ENCODE assay signal across 16 cellular contexts in the genomic region with DNA sequence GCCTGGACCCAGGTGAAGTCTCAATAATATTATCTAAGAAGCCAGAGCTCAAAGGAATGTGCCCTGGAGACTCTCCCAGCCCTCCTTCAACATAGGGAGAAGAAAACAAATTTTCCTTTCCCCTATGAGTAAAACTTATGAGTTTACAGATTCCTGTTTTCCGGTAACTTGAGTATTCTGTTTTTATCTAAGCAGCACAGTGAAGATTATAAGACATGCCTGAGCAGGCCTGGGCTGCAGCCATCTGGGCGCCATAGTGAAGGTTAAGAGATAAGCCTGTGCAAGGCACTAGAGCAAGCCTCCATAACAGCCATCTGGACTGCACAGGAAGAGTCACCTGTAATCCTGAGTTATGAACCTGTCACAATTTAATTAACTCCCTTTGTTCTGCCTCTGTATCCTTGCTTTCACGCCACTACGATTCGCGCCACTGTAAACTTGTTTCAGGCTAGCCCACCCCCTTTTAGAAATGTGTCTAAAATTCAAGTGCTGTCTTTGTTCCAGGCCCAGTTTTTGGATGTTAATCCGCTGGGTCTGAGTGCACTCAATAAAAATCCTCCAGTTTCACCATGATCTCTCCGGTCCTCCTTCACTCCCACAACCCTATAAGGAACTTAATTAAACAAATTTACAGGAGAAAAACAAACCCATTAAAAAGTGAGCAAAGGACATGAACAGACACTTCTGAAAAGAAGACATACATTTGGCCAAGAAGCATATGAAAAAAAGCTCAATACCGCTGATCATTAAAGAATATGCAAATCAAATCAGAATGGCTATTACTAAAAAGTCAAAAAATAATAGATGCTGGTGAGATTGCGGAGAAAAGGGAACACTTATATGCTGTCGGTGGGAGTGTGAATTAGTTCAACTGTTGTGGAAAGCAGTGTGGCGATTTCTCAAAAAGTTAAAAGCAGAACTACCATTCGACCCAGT.
DNase-seq lines count a peak whose midpoint lies in the region; ATAC-seq, FAIRE-seq and TF ChIP-seq lines count a peak whose summit lies in the region.
"Had no signal": no experiment of that assay in that cellular context is flagged by ENCODE, and none has a peak within 500 bp of the region (broad histone marks: within the 10 kb centered on the region; RNA-seq: fewer than 3 reads in every experiment).

No MANE protein-coding gene starts in this region.

- POLR2A ChIA-PET in endothelial cell of umbilical vein (lab: Charles Lee) = no interaction called here

- no peak overlapping the region for H3K4me2 ChIP-seq in endothelial cell of umbilical vein (ENCODE audit: insufficient read depth, low read length)
- H3K4me2 ChIP-seq in neural progenitor cell = no peak overlapping the region

- peaks cover 0 to 6% of the 10 kb centered on the region in 2 experiments for H3K36me3 ChIP-seq in endothelial cell of umbilical vein (ENCODE audit: control insufficient read depth in 2 of 2, extremely low read depth in 1 of 2, insufficient read depth in 2 of 2, low read length in 2 of 2)
- H3K36me3 ChIP-seq in neural progenitor cell = peaks cover 5% of the 10 kb centered on the region
- H3K36me3 ChIP-seq: vagina had no signal

- no peaks in the 10 kb centered on the region for H3F3A ChIP-seq in neural progenitor cell (ENCODE audit: low read depth)

- DNase-seq in NCI-H524 (lab: John Stamatoyannopoulos, UW) (peak; percentile 5 to 40), NCI-H524 treated with DMSO at 0.1 percent for 48 hours (lab: John Stamatoyannopoulos, UW) (no peak), NCI-H226 (peak; percentile 80), endothelial cell of umbilical vein (ENCODE audit: low read depth, low spot score) (peak; percentile 28), neural progenitor cell (ENCODE audit: low spot score) (peak; percentile 4)
- DNase-seq: activated CD8-positive, alpha-beta T cell treated with anti-CD3 and anti-CD28 coated beads for 36 hours; NCI-H1694; NCI-H526 treated with DMSO at 0.1 percent for 48 hours had no signal

- no peak overlapping the region for H3K4me3 ChIP-seq in endothelial cell of umbilical vein (replicated peaks in 1 of 3; ENCODE audit: insufficient read depth in 1 of 3, low read depth in 1 of 3, low read length in 3 of 3)
- H3K4me3 ChIP-seq in neural progenitor cell = no peak overlapping the region
- H3K4me3 ChIP-seq: vagina had no signal

- H3K79me2 ChIP-seq in endothelial cell of umbilical vein (ENCODE audit: control insufficient read depth, insufficient read depth, low read length) (peaks cover 50% of the 10 kb centered on the region), neural progenitor cell (ENCODE audit: low read depth) (no peaks in the 10 kb centered on the region)

- dilution Hi-C loops in endothelial cell of umbilical vein (cut with MboI; ENCODE audit: extremely low pct_ligation_motif_present, low sequenced_read_pairs) = no loop called here

- no peaks in the 10 kb centered on the region for H3K27me3 ChIP-seq in endothelial cell of umbilical vein (ENCODE audit: control insufficient read depth in 2 of 2, insufficient read depth in 2 of 2, low read length in 2 of 2)
- H3K27me3 ChIP-seq in neural progenitor cell = no peaks in the 10 kb centered on the region
- H3K27me3 ChIP-seq: vagina had no signal

- H3K9ac ChIP-seq in endothelial cell of umbilical vein (replicated peaks; ENCODE audit: extremely low read depth, insufficient read depth, low read length) (no peak overlapping the region), neural progenitor cell (no peak overlapping the region)

- ATAC-seq in HG02885 (IDR thresholded peaks at IDR 0.05; ENCODE audit: poor library complexity, unreplicated experiment) (no peak), GM21367 (IDR thresholded peaks at IDR 0.05; ENCODE audit: unreplicated experiment) (no peak), HG03439 (IDR thresholded peaks at IDR 0.05; ENCODE audit: unreplicated experiment) (no peak)
- ATAC-seq: activated CD8-positive, alpha-beta T cell treated with anti-CD3 and anti-CD28 coated beads for 36 hours; Panc1 had no signal

- no peak overlapping the region for H3K27ac Mint-ChIP-seq in neural progenitor cell
- H3K27ac Mint-ChIP-seq: activated CD8-positive, alpha-beta T cell treated with anti-CD3 and anti-CD28 coated beads for 36 hours; CD4-positive, CD25-positive, alpha-beta regulatory T cell had no signal

- peaks cover 41% of the 10 kb centered on the region for H3K9me3 Mint-ChIP-seq in neural progenitor cell

- H2AFZ ChIP-seq in endothelial cell of umbilical vein (ENCODE audit: low read depth, low read length) (no peak overlapping the region), neural progenitor cell (replicated peaks) (no peak overlapping the region)

- no peak overlapping the region for H3K4me3 Mint-ChIP-seq in neural progenitor cell
- H3K4me3 Mint-ChIP-seq: activated CD8-positive, alpha-beta T cell treated with anti-CD3 and anti-CD28 coated beads for 36 hours; CD4-positive, CD25-positive, alpha-beta regulatory T cell had no signal

- intact Hi-C loops in endothelial cell of umbilical vein (cut with micrococcal nuclease) = no loop called here

- CTCF ChIA-PET in endothelial cell of umbilical vein (lab: Charles Lee) = interaction anchor here (1.0 to 2.0 kb wide), 2 partner anchors 27 to 189 kb away, joined by 3 to 4 read pairs; a partner anchor contains a TSS

- no peaks in the 10 kb centered on the region for H3K27me3 Mint-ChIP-seq in neural progenitor cell (ENCODE audit: insufficient read depth, low read depth)
- H3K27me3 Mint-ChIP-seq: activated CD8-positive, alpha-beta T cell treated with anti-CD3 and anti-CD28 coated beads for 36 hours had no signal

- H3K4me1 ChIP-seq in endothelial cell of umbilical vein (ENCODE audit: control insufficient read depth, extremely low read depth, insufficient read depth, low read length) (peaks cover 15% of the 10 kb centered on the region), neural progenitor cell (no peaks in the 10 kb centered on the region)

- no peaks in the 10 kb centered on the region for H3K4me1 Mint-ChIP-seq in neural progenitor cell
- H3K4me1 Mint-ChIP-seq: CD4-positive, CD25-positive, alpha-beta regulatory T cell had no signal

- no peak for TF ChIP-seq CTCF in endothelial cell of umbilical vein (IDR thresholded peaks at IDR 0.05; ENCODE audit: extremely low read depth in 1 of 2, insufficient read depth in 1 of 2, low read depth in 1 of 2, low read length in 2 of 2)
- TF ChIP-seq CTCF in neural progenitor cell (IDR thresholded peaks at IDR 0.05) = no peak

- H3K27ac ChIP-seq in endothelial cell of umbilical vein (ENCODE audit: insufficient read depth, low read depth, low read length) (no peak overlapping the region), neural progenitor cell (no peak overlapping the region)
- H3K27ac ChIP-seq: vagina had no signal

- no TSS peak for BruUV-seq in endothelial cell of umbilical vein (replicated peaks; lab: Mats Ljungman, UMichigan)

- H3K9me3 ChIP-seq in endothelial cell of umbilical vein (replicated peaks; ENCODE audit: control insufficient read depth, insufficient read depth, low read length) (peaks cover 13% of the 10 kb centered on the region), neural progenitor cell (ENCODE audit: low read depth) (peaks cover 13% of the 10 kb centered on the region)

- no peak for FAIRE-seq in endothelial cell of umbilical vein (lab: Jason Lieb, UNC)
- FAIRE-seq: A204.1, islet of Langerhans had no signal

- TF ChIP-seq POLR2A in endothelial cell of umbilical vein (IDR thresholded peaks at IDR 0.05; ENCODE audit: low read depth, low read length) = no peak

- no peaks in the 10 kb centered on the region for H4K20me1 ChIP-seq in endothelial cell of umbilical vein (replicated peaks; ENCODE audit: control insufficient read depth, extremely low read depth, insufficient read depth, low read length)
- no peaks in the 10 kb centered on the region for H4K20me1 ChIP-seq in neural progenitor cell (ENCODE audit: low read depth)

- H3K9me1 ChIP-seq in endothelial cell of umbilical vein (replicated peaks; ENCODE audit: control insufficient read depth, extremely low read depth, insufficient read depth, low read length) = no peaks in the 10 kb centered on the region

- peaks cover 10% of the 10 kb centered on the region for H3K36me3 Mint-ChIP-seq in neural progenitor cell
- H3K36me3 Mint-ChIP-seq: CD4-positive, CD25-positive, alpha-beta regulatory T cell had no signal

TF ChIP-seq in endothelial cell of umbilical vein, 7 proteins besides CTCF, POLR2A, EP300 and RAD21:
- TF ChIP-seq JUN (IDR thresholded peaks at IDR 0.05; ENCODE audit: borderline replicate concordance, insufficient read depth, insufficient read length, low read depth) (no peak), MYC (IDR thresholded peaks at IDR 0.05; ENCODE audit: low read depth, low read length) (no peak), GATA2 (IDR thresholded peaks at IDR 0.05; ENCODE audit: insufficient read depth, insufficient read length, low read depth, low read length) (no peak), FOS (IDR thresholded peaks at IDR 0.05; ENCODE audit: borderline replicate concordance, insufficient read depth, low read length) (no peak), POLR2AphosphoS5 (IDR thresholded peaks at IDR 0.05; ENCODE audit: insufficient read depth, low read depth, low read length) (no peak), EZH2 (IDR thresholded peaks at IDR 0.05; ENCODE audit: borderline replicate concordance, low read depth, low read length, severe bottlenecking) (no peak)
- TF ChIP-seq, protein P1, sequence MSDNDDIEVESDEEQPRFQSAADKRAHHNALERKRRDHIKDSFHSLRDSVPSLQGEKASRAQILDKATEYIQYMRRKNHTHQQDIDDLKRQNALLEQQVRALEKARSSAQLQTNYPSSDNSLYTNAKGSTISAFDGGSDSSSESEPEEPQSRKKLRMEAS (IDR thresholded peaks at IDR 0.05; ENCODE audit: insufficient read depth, insufficient read length) = no peak
